ENCODE assay signal across 8 cellular contexts in genomic region chr19:41308450-41309224, GRCh38. TPM values are rescaled to one million over a fixed set of nuclear protein-coding genes. Genes with fewer than 3 reads are reported as not detected.
DNase-seq lines count a peak whose midpoint lies in the region; ATAC-seq and TF ChIP-seq lines count a peak whose summit lies in the region.

No MANE protein-coding gene starts in this region.

- peak overlapping the region; percentile 95 for H3K27ac Mint-ChIP-seq in Caco-2 (ENCODE audit: unreplicated experiment)
- peak overlapping the region; percentile 97 for H3K27ac Mint-ChIP-seq in HFFc6

- no peaks in the 10 kb centered on the region for H3K9me3 ChIP-seq in Caco-2

- POLR2A ChIA-PET in Caco-2 (lab: Charles Lee) = interaction anchor here (1.3 kb wide), 1 partner anchor 45 kb away, joined by 4 read pairs; the partner anchor contains the start of gene HNRNPUL1

- H3K9me3 Mint-ChIP-seq in Caco-2 (ENCODE audit: unreplicated experiment) (no peaks in the 10 kb centered on the region), HFFc6 (no peaks in the 10 kb centered on the region)

- H3K4me3 Mint-ChIP-seq in Caco-2 (ENCODE audit: unreplicated experiment) (peak overlapping the region; percentile 92), HFFc6 (peak overlapping the region; percentile 98)

- no peak for ATAC-seq in HG03095 (IDR thresholded peaks at IDR 0.05; ENCODE audit: unreplicated experiment)

- H3K27me3 ChIP-seq in Caco-2 (replicated peaks; ENCODE audit: control insufficient read depth, insufficient read depth, low read length) = no peaks in the 10 kb centered on the region

- no TSS peak for BruUV-seq in Caco-2 (replicated peaks; lab: Mats Ljungman, UMichigan)

- H3K36me3 ChIP-seq in Caco-2 (ENCODE audit: control insufficient read depth, insufficient read depth, low read length) = peaks cover 8% of the 10 kb centered on the region

- TF ChIP-seq CTCF in Caco-2 (IDR thresholded peaks at IDR 0.05; ENCODE audit: insufficient read depth in 1 of 2, low read depth in 1 of 2, low read length in 1 of 2, severe bottlenecking in 1 of 2, unreplicated experiment in 1 of 2) = peak; percentile 97
- peak; percentile 98 for TF ChIP-seq CTCF in HFFc6 (IDR thresholded peaks at IDR 0.05)

- H3K27me3 Mint-ChIP-seq in Caco-2 (ENCODE audit: insufficient read depth, unreplicated experiment) (no peaks in the 10 kb centered on the region), HFFc6 (ENCODE audit: insufficient read depth) (peaks cover 13% of the 10 kb centered on the region)

- CTCF ChIA-PET in Caco-2 (lab: Charles Lee) = interaction anchor here (0.6 to 1.6 kb wide), 5 partner anchors 17 to 116 kb away, joined by 3 to 7 read pairs (median 5); partner anchors contain the start of genes CYP2S1 and HNRNPUL1

- DNase-seq in Caco-2 (peak; percentile 88 to 92), HFFc6 (peak; percentile 80), NCI-H345 (lab: John Stamatoyannopoulos, UW) (peak; percentile 77), cerebellar cortex (ENCODE audit: low spot score) (peak; percentile 92), kidney tubule cell (ENCODE audit: low spot score) (peak; percentile 90)
- DNase-seq in activated CD4-positive, CD25-positive, alpha-beta regulatory T cell treated with anti-CD3 and anti-CD28 coated beads, Interleukin-2, amount 50 U/mL, for 16 hours (ENCODE audit: low read depth, low spot score) = peak; percentile 91
- DNase-seq in stimulated activated CD4-positive, alpha-beta T cell treated with anti-CD3 and anti-CD28 coated beads, Interleukin-1b, Interleukin-23, amount 100 ng/mL, for 1 hour (ENCODE audit: low read depth in 2 of 2) = peak; percentile 86 to 97

- intact Hi-C loops in Caco-2 (cut with micrococcal nuclease; ENCODE audit: unreplicated experiment) = loop anchor here (1.0 to 2.0 kb wide), 3 partner anchors 46 to 182 kb away; no protein-coding TSS in a partner anchor

- H3K4me1 ChIP-seq in Caco-2 = peaks cover 17% of the 10 kb centered on the region

- H3K4me1 Mint-ChIP-seq in Caco-2 (ENCODE audit: low read depth, unreplicated experiment) = peaks cover 7% of the 10 kb centered on the region
- H3K4me1 Mint-ChIP-seq in HFFc6 (ENCODE audit: low read depth) = peaks cover 52% of the 10 kb centered on the region

- H3K4me3 ChIP-seq in Caco-2 (ENCODE audit: low read depth, low read length) = no peak overlapping the region

- H3K36me3 Mint-ChIP-seq in Caco-2 (ENCODE audit: insufficient read depth, unreplicated experiment) (peaks cover 87% of the 10 kb centered on the region), HFFc6 (ENCODE audit: low read depth) (peaks cover 35% of the 10 kb centered on the region)

RNA-seq across cellular contexts. Expression of gene CCDC97, which starts 1.3 kb away (rescaled TPM):
- total RNA-seq in Caco-2 (2022) = 47.1 and 47.8 TPM in 2 replicates
- 10 to 100 TPM; 15.4 to 19.1 (median 16.8) TPM for total RNA-seq in HFFc6 (2021; fragmentation: NEBNext Ultra II Directional; extraction: Animal tissue kit (Norgen Biotek cat#: 25700))

RNA-seq across cellular contexts. Expression of gene HNRNPUL1, which starts 44.5 kb away (rescaled TPM):
- total RNA-seq in Caco-2 (2022) = 322 and 324 TPM in 2 replicates
- 100 to 1,000 TPM; 176 to 245 (median 234) TPM for total RNA-seq in HFFc6 (2021; fragmentation: NEBNext Ultra II Directional; extraction: Animal tissue kit (Norgen Biotek cat#: 25700))

RNA-seq across cellular contexts. Expression of gene TGFB1, which starts 45.1 kb away (rescaled TPM):
- total RNA-seq in Caco-2 (2022) = 15.0 and 15.3 TPM in 2 replicates
- total RNA-seq in HFFc6 (2021; fragmentation: NEBNext Ultra II Directional; extraction: Animal tissue kit (Norgen Biotek cat#: 25700)) = 100 to 1,000 TPM; 150 to 163 (median 158) TPM

RNA-seq across cellular contexts. Expression of gene B9D2, which starts 55.3 kb away (rescaled TPM):
- 3.6 and 4.0 TPM in 2 replicates for total RNA-seq in Caco-2 (2022)
- total RNA-seq in HFFc6 (2021; fragmentation: NEBNext Ultra II Directional; extraction: Animal tissue kit (Norgen Biotek cat#: 25700)) = 1 to 10 TPM; 4.9 to 6.8 (median 6.3) TPM
